1 cellular context compared by ENCODE assay signal in the genomic region with DNA sequence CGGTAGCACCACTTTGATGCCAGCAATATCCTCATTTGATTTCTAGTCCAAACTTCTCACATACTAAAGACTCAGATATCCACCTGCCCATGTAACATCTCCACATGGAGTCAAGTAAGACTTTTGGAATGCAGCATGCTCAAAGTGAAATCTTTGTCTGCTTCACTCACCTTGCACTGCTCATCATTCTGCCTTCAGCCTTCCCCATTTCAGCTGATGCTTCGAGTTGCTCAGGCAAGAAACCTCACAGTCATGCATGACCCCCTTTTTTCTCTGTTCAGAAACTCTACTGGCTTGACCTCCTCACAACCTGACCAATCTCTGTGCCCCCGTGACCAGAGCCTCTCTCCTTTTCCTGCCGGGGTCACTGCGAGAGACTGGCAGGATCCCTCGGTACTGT.
TF ChIP-seq lines count a peak whose summit lies in the region.

No MANE protein-coding gene starts in this region.

TF ChIP-seq in HCT116, 20 proteins besides CTCF, POLR2A, EP300 and RAD21:
- TF ChIP-seq EZH2 (IDR thresholded peaks at IDR 0.05) (no peak), ZBTB33 (IDR thresholded peaks at IDR 0.05; ENCODE audit: extremely low read depth, insufficient replicate concordance, low read length) (no peak), ATF3 (IDR thresholded peaks at IDR 0.05) (no peak), YY1 (IDR thresholded peaks at IDR 0.05; ENCODE audit: extremely low read depth, insufficient replicate concordance, low read depth, low read length) (no peak), CEBPB (IDR thresholded peaks at IDR 0.05; ENCODE audit: low read depth) (no peak), JUND (IDR thresholded peaks at IDR 0.05) (no peak), CBX3 (IDR thresholded peaks at IDR 0.05; ENCODE audit: low read depth) (no peak), MAX (IDR thresholded peaks at IDR 0.05) (no peak), TCF7L2 (IDR thresholded peaks at IDR 0.05; ENCODE audit: borderline replicate concordance, extremely low read depth, insufficient read depth, insufficient read length) (no peak), SIN3A (IDR thresholded peaks at IDR 0.05; ENCODE audit: low read depth) (no peak), EZH2phosphoT487 (IDR thresholded peaks at IDR 0.05; ENCODE audit: borderline replicate concordance) (no peak), ZFX (IDR thresholded peaks at IDR 0.05) (no peak)
- TF ChIP-seq, protein P1, sequence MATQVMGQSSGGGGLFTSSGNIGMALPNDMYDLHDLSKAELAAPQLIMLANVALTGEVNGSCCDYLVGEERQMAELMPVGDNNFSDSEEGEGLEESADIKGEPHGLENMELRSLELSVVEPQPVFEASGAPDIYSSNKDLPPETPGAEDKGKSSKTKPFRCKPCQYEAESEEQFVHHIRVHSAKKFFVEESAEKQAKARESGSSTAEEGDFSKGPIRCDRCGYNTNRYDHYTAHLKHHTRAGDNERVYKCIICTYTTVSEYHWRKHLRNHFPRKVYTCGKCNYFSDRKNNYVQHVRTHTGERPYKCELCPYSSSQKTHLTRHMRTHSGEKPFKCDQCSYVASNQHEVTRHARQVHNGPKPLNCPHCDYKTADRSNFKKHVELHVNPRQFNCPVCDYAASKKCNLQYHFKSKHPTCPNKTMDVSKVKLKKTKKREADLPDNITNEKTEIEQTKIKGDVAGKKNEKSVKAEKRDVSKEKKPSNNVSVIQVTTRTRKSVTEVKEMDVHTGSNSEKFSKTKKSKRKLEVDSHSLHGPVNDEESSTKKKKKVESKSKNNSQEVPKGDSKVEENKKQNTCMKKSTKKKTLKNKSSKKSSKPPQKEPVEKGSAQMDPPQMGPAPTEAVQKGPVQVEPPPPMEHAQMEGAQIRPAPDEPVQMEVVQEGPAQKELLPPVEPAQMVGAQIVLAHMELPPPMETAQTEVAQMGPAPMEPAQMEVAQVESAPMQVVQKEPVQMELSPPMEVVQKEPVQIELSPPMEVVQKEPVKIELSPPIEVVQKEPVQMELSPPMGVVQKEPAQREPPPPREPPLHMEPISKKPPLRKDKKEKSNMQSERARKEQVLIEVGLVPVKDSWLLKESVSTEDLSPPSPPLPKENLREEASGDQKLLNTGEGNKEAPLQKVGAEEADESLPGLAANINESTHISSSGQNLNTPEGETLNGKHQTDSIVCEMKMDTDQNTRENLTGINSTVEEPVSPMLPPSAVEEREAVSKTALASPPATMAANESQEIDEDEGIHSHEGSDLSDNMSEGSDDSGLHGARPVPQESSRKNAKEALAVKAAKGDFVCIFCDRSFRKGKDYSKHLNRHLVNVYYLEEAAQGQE (IDR thresholded peaks at IDR 0.05; ENCODE audit: low read depth), result no peak
